ENCODE assay signal across 23 cellular contexts in the genomic region with DNA sequence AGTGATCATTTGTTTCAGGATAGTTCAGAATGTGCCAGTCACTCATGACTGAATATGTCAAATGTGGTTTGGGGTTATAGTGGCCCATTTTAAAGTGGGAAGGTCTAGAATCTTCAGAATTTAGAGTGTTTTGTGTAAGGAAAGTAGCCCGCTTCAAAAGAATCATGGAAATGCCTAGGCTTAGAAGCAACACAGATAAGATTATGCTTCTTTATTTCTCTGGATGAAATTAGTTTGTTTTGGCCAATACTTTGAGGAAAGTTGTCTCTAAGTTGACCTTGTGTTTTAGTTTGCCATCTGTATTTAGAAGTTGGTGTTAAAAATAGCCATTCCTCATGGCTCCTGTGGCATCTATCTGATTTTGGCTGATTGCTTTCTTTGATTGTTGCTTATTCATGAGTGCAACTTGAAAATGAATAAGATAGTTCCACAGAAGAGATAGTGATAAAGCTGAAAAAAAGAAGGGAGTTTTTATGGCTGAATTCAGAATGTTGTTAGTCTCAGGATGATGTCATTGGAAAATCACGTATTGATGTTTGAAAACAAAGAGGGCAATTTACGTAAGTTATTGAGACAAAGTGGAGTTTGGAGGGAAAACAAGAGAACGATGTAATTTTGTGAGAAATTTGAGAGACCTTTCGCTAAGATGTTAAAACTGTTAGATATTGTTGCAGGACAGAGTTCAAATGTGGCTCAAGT.
"Had no signal": no experiment of that assay in that cellular context is flagged by ENCODE, and none has a peak within 500 bp of the region (broad histone marks: within the 10 kb centered on the region; RNA-seq: fewer than 3 reads in every experiment).

No MANE protein-coding gene starts in this region.

- H3K27me3 ChIP-seq: colonic mucosa, hepatocyte, left lung, sigmoid colon, SJSA1, spleen, testis, upper lobe of left lung had no signal

- ATAC-seq: activated CD4-positive, CD25-positive, alpha-beta regulatory T cell treated with anti-CD3 and anti-CD28 coated beads, Interleukin-2, amount 50 U/mL, for 24 hours; activated CD8-positive, alpha-beta memory T cell treated with anti-CD3 and anti-CD28 coated beads, Interleukin-2, amount 10 ng/mL, durations not matched to agents 7 days and 5 days; left lung; natural killer cell treated with Interleukin-12 subunit alpha and Interleukin-12 subunit beta and Interleukin-15 and Interleukin-18, amount 100 ng/mL, for 72 hours had no signal

- H3K27me3 Mint-ChIP-seq: activated CD8-positive, alpha-beta memory T cell treated with anti-CD3 and anti-CD28 coated beads, Interleukin-2, amount 10 ng/mL, durations not matched to agents 7 days and 5 days; activated naive CD8-positive, alpha-beta T cell; natural killer cell treated with Interleukin-12 subunit alpha and Interleukin-12 subunit beta and Interleukin-15 and Interleukin-18, amount 100 ng/mL, for 72 hours; progenitor cell of endocrine pancreas; stimulated activated naive CD8-positive, alpha-beta T cell treated with anti-CD3 and anti-CD28 coated beads, Interleukin-15, Interleukin-2, amounts not matched to agents 100 ng/mL and 50 ng/mL, for 24 hours had no signal

- H3K4me1 Mint-ChIP-seq: activated CD8-positive, alpha-beta memory T cell treated with anti-CD3 and anti-CD28 coated beads, Interleukin-2, amount 10 ng/mL, durations not matched to agents 7 days and 5 days had no signal

- H3K4me3 Mint-ChIP-seq: activated CD8-positive, alpha-beta memory T cell treated with anti-CD3 and anti-CD28 coated beads, Interleukin-2, amount 10 ng/mL, durations not matched to agents 7 days and 5 days; activated naive CD8-positive, alpha-beta T cell; natural killer cell treated with Interleukin-12 subunit alpha and Interleukin-12 subunit beta and Interleukin-15 and Interleukin-18, amount 100 ng/mL, for 72 hours; stimulated activated naive CD8-positive, alpha-beta T cell treated with anti-CD3 and anti-CD28 coated beads, Interleukin-15, Interleukin-2, amounts not matched to agents 100 ng/mL and 50 ng/mL, for 24 hours had no signal

- H2AFZ ChIP-seq: hepatocyte had no signal

- H3K4me3 ChIP-seq: colonic mucosa, hepatocyte, left lung, sigmoid colon, SJSA1, spleen, testis, upper lobe of left lung had no signal

- H3K4me1 ChIP-seq: colonic mucosa, left lung, SJSA1, testis had no signal

- H3K36me3 Mint-ChIP-seq: activated CD8-positive, alpha-beta memory T cell treated with anti-CD3 and anti-CD28 coated beads, Interleukin-2, amount 10 ng/mL, durations not matched to agents 7 days and 5 days; activated naive CD8-positive, alpha-beta T cell; natural killer cell treated with Interleukin-12 subunit alpha and Interleukin-12 subunit beta and Interleukin-15 and Interleukin-18, amount 100 ng/mL, for 72 hours had no signal

- H3K4me2 ChIP-seq: hepatocyte had no signal

- H3K9me3 ChIP-seq: colonic mucosa, left lung, sigmoid colon, SJSA1, spleen, testis, upper lobe of left lung had no signal

- H3K36me3 ChIP-seq: colonic mucosa, left lung, sigmoid colon, SJSA1, spleen, upper lobe of left lung had no signal

- H3K9me3 Mint-ChIP-seq: stimulated activated naive CD8-positive, alpha-beta T cell treated with anti-CD3 and anti-CD28 coated beads, Interleukin-15, Interleukin-2, amounts not matched to agents 100 ng/mL and 50 ng/mL, for 24 hours had no signal

- DNase-seq: activated CD4-positive, alpha-beta T cell treated with anti-CD3 and anti-CD28 coated beads, Interleukin-2, amount 50 U/mL, for 4 hours; activated CD8-positive, alpha-beta memory T cell treated with anti-CD3 and anti-CD28 coated beads, Interleukin-2, amount 10 ng/mL, durations not matched to agents 7 days and 5 days; activated gamma-delta T cell treated with Interleukin-2 at 50 U/mL for 16 hours; activated T-cell treated with anti-CD3 and anti-CD28 coated beads, Interleukin-2, amount 50 U/mL, for 48 hours; amniotic stem cell; caudate nucleus; colonic mucosa; islet precursor cell; left lung; mesendoderm; occipital lobe; sigmoid colon; spleen; T-helper 9 cell; testis; upper lobe of left lung had no signal

- H3K27ac Mint-ChIP-seq: activated CD8-positive, alpha-beta memory T cell treated with anti-CD3 and anti-CD28 coated beads, Interleukin-2, amount 10 ng/mL, durations not matched to agents 7 days and 5 days; activated naive CD8-positive, alpha-beta T cell; natural killer cell treated with Interleukin-12 subunit alpha and Interleukin-12 subunit beta and Interleukin-15 and Interleukin-18, amount 100 ng/mL, for 72 hours; progenitor cell of endocrine pancreas; stimulated activated naive CD8-positive, alpha-beta T cell treated with anti-CD3 and anti-CD28 coated beads, Interleukin-15, Interleukin-2, amounts not matched to agents 100 ng/mL and 50 ng/mL, for 24 hours had no signal

- H3K79me2 ChIP-seq: hepatocyte had no signal

- H3K27ac ChIP-seq: colonic mucosa, hepatocyte, left lung, sigmoid colon, SJSA1, spleen, upper lobe of left lung had no signal
